In the genomic region with DNA sequence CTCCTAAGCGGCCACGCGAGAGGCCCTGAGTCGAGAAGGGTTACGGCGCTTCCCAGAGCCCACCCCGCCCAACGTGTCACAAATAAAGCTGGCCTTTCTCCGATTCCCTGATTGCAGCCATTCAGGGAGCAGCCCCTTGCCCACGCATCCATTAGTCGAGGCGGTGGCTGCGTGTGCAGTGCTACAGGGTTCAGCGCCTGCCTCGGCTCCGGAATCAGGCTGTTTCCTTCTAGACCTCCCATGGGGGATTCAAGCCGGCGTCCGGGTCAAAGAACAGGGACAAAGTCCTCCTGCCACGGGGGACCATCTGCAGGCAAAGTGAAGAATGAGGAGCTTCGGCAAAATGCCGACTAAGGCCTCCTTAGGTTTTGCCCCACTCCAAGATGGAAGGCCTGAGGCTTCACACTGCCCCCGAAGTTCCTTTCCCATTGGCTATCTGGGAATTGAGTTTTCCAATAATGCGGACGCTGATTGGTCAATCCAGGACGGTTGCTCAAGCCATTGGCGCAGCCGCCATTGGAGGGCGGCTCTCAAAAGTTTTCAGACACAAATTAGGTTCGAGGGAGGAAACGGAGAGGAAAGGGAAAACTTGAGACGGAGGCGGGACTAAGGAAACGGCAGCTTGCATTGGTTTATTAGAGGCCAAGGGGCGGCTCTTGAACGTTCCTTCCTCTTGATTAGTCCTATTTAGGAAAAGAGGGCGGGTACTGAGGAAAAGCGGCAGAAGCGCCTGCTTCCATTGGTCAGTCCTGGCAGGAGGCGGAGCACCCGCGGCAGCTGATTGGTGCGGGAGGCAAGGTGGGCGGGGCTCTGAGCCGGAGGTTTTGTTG, we compare ENCODE assay signal across 8 cellular contexts. TPM values are rescaled to one million over a fixed set of nuclear protein-coding genes. Genes with fewer than 3 reads are reported as not detected.
DNase-seq lines count a peak whose midpoint lies in the region; ATAC-seq lines count a peak whose summit lies in the region.

No MANE protein-coding gene starts in this region.

- peaks cover 16% of the 10 kb centered on the region for H3K9me3 Mint-ChIP-seq in activated CD4-positive, alpha-beta T cell treated with anti-CD3 and anti-CD28 coated beads, Interleukin-2, amount 10 ng/mL, durations not matched to agents 7 days and 5 days

- POLR2A ChIA-PET in activated CD4-positive, alpha-beta T cell treated with anti-CD3 and anti-CD28 coated beads, Interleukin-2, amount 10 ng/mL, durations not matched to agents 7 days and 5 days (lab: Charles Lee): interaction anchor here (0.7 kb wide), 1 partner anchor 59 kb away, joined by 3 read pairs; no protein-coding TSS in a partner anchor

- DNase-seq in C1 segment of cervical spinal cord (lab: John Stamatoyannopoulos, UW): peak; percentile 90 to 100 (median 99)
- peak; percentile 96 for DNase-seq in NCI-H526 treated with DMSO at 0.1 percent for 48 hours (lab: John Stamatoyannopoulos, UW)
- peak; percentile 99 for DNase-seq in activated CD4-positive, alpha-beta T cell treated with anti-CD3 and anti-CD28 coated beads, Interleukin-2, amount 10 ng/mL, durations not matched to agents 7 days and 5 days
- peak; percentile 38 for DNase-seq in cortex of kidney (lab: John Stamatoyannopoulos, UW)
- DNase-seq in left colon: peak; percentile 98 to 99
- DNase-seq in stimulated activated CD4-positive, alpha-beta T cell treated with anti-CD3 and anti-CD28 coated beads, Interleukin-1b, Interleukin-23, amount 100 ng/mL, for 4 hours (ENCODE audit: low read depth in 2 of 2): peak; percentile 91 to 95

- intact Hi-C loops in left colon (cut with DNase I, micrococcal nuclease): no loop called here

- H3K4me1 Mint-ChIP-seq in activated CD4-positive, alpha-beta T cell treated with anti-CD3 and anti-CD28 coated beads, Interleukin-2, amount 10 ng/mL, durations not matched to agents 7 days and 5 days: peaks cover 27% of the 10 kb centered on the region

- H3K4me3 Mint-ChIP-seq in activated CD4-positive, alpha-beta T cell treated with anti-CD3 and anti-CD28 coated beads, Interleukin-2, amount 10 ng/mL, durations not matched to agents 7 days and 5 days: peak overlapping the region; percentile 98

- ATAC-seq in GM19351 (IDR thresholded peaks at IDR 0.05; ENCODE audit: unreplicated experiment): peak; percentile 82
- peak; percentile 76 for ATAC-seq in HG03520 (IDR thresholded peaks at IDR 0.05; ENCODE audit: unreplicated experiment)
- ATAC-seq in left colon: peak; percentile 88

- CTCF ChIA-PET in activated CD4-positive, alpha-beta T cell treated with anti-CD3 and anti-CD28 coated beads, Interleukin-2, amount 10 ng/mL, durations not matched to agents 7 days and 5 days (lab: Charles Lee): interaction anchor here (0.7 to 2.9 kb wide), 16 partner anchors 8 to 288 kb away, joined by 3 to 14 read pairs (median 3); a partner anchor contains a TSS

- H3K36me3 Mint-ChIP-seq in activated CD4-positive, alpha-beta T cell treated with anti-CD3 and anti-CD28 coated beads, Interleukin-2, amount 10 ng/mL, durations not matched to agents 7 days and 5 days (ENCODE audit: low read depth): peaks cover 14% of the 10 kb centered on the region

- H3K27me3 Mint-ChIP-seq in activated CD4-positive, alpha-beta T cell treated with anti-CD3 and anti-CD28 coated beads, Interleukin-2, amount 10 ng/mL, durations not matched to agents 7 days and 5 days: no peaks in the 10 kb centered on the region

- H3K27ac Mint-ChIP-seq in activated CD4-positive, alpha-beta T cell treated with anti-CD3 and anti-CD28 coated beads, Interleukin-2, amount 10 ng/mL, durations not matched to agents 7 days and 5 days: peak overlapping the region; percentile 92

RNA-seq across cellular contexts. Expression of a gene that starts 0.4 kb away (rescaled TPM):
- 10 to 100 TPM; 23.1 to 31.7 TPM for total RNA-seq in activated CD4-positive, alpha-beta T cell treated with anti-CD3 and anti-CD28 coated beads, Interleukin-2, amount 10 ng/mL, durations not matched to agents 7 days and 5 days
- 10 to 100 TPM; 17.2 to 18.1 TPM for total RNA-seq in left colon

RNA-seq across cellular contexts. Expression of a gene that starts 40.5 kb away (rescaled TPM):
- not detected for total RNA-seq in activated CD4-positive, alpha-beta T cell treated with anti-CD3 and anti-CD28 coated beads, Interleukin-2, amount 10 ng/mL, durations not matched to agents 7 days and 5 days
- not detected for total RNA-seq in left colon

Comparison
In these comparisons a context has a peak if more than half of its experiments do, and no peak if none do; other contexts are left out.
1. Peak in every context shown above with its lines: DNase-seq and ATAC-seq.
2. DNase-seq: peak in every context shown above with its lines; median percentile 99 in C1 segment of cervical spinal cord; 99 in activated CD4-positive, alpha-beta T cell treated with anti-CD3 and anti-CD28 coated beads, Interleukin-2, amount 10 ng/mL, durations not matched to agents 7 days and 5 days; 98 in left colon; 96 in NCI-H526 treated with DMSO at 0.1 percent for 48 hours; 93 in stimulated activated CD4-positive, alpha-beta T cell treated with anti-CD3 and anti-CD28 coated beads, Interleukin-1b, Interleukin-23, amount 100 ng/mL, for 4 hours; 38 in cortex of kidney.